Comparison of ENCODE assay signal across 3 cellular contexts in genomic region chr2:66509326-66509811, GRCh38.
TF ChIP-seq lines count a peak whose summit lies in the region.

No MANE protein-coding gene starts in this region.

TF ChIP-seq in GM23338, 12 proteins besides CTCF, POLR2A, EP300 and RAD21 (continues in another document):
- TF ChIP-seq ETS1 (IDR thresholded peaks at IDR 0.05) (no peak), EZH2phosphoT487 (IDR thresholded peaks at IDR 0.05; ENCODE audit: unreplicated experiment) (no peak), JUNB (IDR thresholded peaks at IDR 0.05; ENCODE audit: unreplicated experiment) (no peak), REST (IDR thresholded peaks at IDR 0.05; ENCODE audit: unreplicated experiment) (no peak)

TF ChIP-seq in endothelial cell of umbilical vein, 7 proteins besides CTCF, POLR2A, EP300 and RAD21 (continued from another document):
- TF ChIP-seq JUN (IDR thresholded peaks at IDR 0.05; ENCODE audit: borderline replicate concordance, insufficient read depth, insufficient read length, low read depth) (peak; percentile 76), GATA2 (IDR thresholded peaks at IDR 0.05; ENCODE audit: insufficient read depth, insufficient read length, low read depth, low read length) (no peak), MAX (IDR thresholded peaks at IDR 0.05; ENCODE audit: insufficient read depth, insufficient read length) (no peak), MYC (IDR thresholded peaks at IDR 0.05; ENCODE audit: low read depth, low read length) (no peak), FOS (IDR thresholded peaks at IDR 0.05; ENCODE audit: borderline replicate concordance, insufficient read depth, low read length) (peak; percentile 33), EZH2 (IDR thresholded peaks at IDR 0.05; ENCODE audit: borderline replicate concordance, low read depth, low read length, severe bottlenecking) (no peak)

TF ChIP-seq in neural cell, 6 proteins besides CTCF, POLR2A, EP300 and RAD21 (continued from another document):
- no peak for TF ChIP-seq SMC3 (conservative IDR thresholded peaks at IDR 0.05; ENCODE audit: poor library complexity)
- TF ChIP-seq EZH2 (IDR thresholded peaks at IDR 0.05; ENCODE audit: borderline replicate concordance, insufficient read depth, low read length, poor library complexity, severe bottlenecking), result no peak
